8 cellular contexts compared by ENCODE assay signal in the genomic region with DNA sequence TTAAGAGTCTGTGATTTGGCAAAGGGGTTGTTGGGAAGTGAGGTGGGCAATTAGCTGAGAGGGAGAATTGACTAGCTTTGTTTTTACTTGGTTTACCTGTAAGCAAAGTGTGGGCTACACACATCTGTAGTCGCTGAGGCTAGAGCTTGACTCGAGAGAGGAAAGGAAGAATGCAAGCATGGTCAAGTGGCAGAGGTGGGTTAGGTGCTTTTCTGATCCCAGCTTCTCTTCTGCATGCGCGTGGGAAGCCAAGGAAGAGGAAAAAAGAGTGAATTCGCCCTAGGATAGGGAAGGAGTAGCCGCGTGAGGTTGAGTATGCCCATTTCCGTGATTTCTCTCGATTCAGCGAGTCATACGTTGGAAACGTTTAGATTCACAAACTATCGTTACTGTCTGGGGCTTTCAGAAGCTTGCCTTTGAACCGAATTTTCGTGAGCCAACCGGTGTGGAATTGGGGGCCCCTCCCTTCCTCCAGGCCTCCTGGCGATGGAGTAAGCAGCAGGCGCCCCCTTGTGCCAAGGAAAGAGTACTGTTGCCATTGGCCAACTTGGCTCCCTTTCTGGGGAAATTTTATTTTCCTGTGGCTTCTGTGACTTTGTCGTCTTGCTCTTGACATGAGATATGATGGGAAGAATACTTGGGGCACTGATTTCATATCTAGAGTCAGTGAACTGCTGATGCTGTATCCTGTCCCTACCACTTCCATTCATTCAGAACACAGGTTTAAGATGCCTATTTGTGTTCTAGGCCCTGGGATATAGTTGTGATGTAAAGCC. TPM values are rescaled to one million over a fixed set of nuclear protein-coding genes. Genes with fewer than 3 reads are reported as not detected.
A peak's percentile ranks its signal among the peaks of the same experiment; 100 is the strongest.
DNase-seq lines count a peak whose midpoint lies in the region; ATAC-seq and FAIRE-seq lines count a peak whose summit lies in the region.

No MANE protein-coding gene starts in this region.

- FAIRE-seq in HTR-8/SVneo (lab: Jason Lieb, UNC) (no peak), endometrium (lab: Jason Lieb, UNC) (peak; percentile 72)

- peak overlapping the region; percentile 92 for H3K27ac ChIP-seq in mesodermal cell (ENCODE audit: low read depth, low read length, severe bottlenecking)

- peaks cover 3% of the 10 kb centered on the region for H3K36me3 ChIP-seq in mesodermal cell (ENCODE audit: control insufficient read depth, insufficient read depth, low read length)

- 15 to 16% methylated on average over 16 to 18 of the region's 19 CpGs for WGBS in mesodermal cell (ENCODE audit: insufficient coverage in 2 of 2), 2 experiments

- peak; percentile 72 for DNase-seq in DMS53 treated with DMSO at 0.1 percent for 48 hours (lab: John Stamatoyannopoulos, UW; ENCODE audit: unreplicated experiment)
- DNase-seq in HTR-8/SVneo (ENCODE audit: insufficient read length, low spot score), result peak; percentile 56
- peak; percentile 85 to 89 for DNase-seq in NOMO-1 (lab: John Stamatoyannopoulos, UW; ENCODE audit: unreplicated experiment in 2 of 2)
- peak; percentile 83 for DNase-seq in activated CD8-positive, alpha-beta memory T cell treated with anti-CD3 and anti-CD28 coated beads, Interleukin-2, amount 50 U/mL, for 1 hour (ENCODE audit: extremely low read depth)
- peak; percentile 49 for DNase-seq in stimulated activated CD8-positive, alpha-beta memory T cell treated with anti-CD3 and anti-CD28 coated beads, Interleukin-15, amount 100 ng/mL, for 24 hours (ENCODE audit: low read depth)

- H3K4me3 ChIP-seq in mesodermal cell (ENCODE audit: extremely low read depth, insufficient read depth, low read length, poor library complexity, severe bottlenecking), result peak overlapping the region; percentile 65

- H3K4me1 ChIP-seq in mesodermal cell (ENCODE audit: control insufficient read depth, insufficient read depth, low read length, poor library complexity, severe bottlenecking), result peaks cover 45% of the 10 kb centered on the region

- H3K9me3 ChIP-seq in mesodermal cell (ENCODE audit: control insufficient read depth, low read length), result no peaks in the 10 kb centered on the region

- no peak for ATAC-seq in HG03521 (IDR thresholded peaks at IDR 0.05; ENCODE audit: unreplicated experiment)

RNA-seq across cellular contexts. Expression of gene PIGV, which starts 1.3 kb away (rescaled TPM):
- 9.0 TPM for polyA plus RNA-seq in mesodermal cell (2013, experiment 1 of 2)
- polyA plus RNA-seq in mesodermal cell (2013, experiment 2 of 2), result 9.2 TPM

RNA-seq across cellular contexts. Expression of gene ZDHHC18, which starts 37.5 kb away (rescaled TPM):
- 29.2 TPM for polyA plus RNA-seq in mesodermal cell (2013, experiment 1 of 2)
- 32.6 TPM for polyA plus RNA-seq in mesodermal cell (2013, experiment 2 of 2)
